Comparison of ENCODE assay signal across 8 cellular contexts in the genomic region with DNA sequence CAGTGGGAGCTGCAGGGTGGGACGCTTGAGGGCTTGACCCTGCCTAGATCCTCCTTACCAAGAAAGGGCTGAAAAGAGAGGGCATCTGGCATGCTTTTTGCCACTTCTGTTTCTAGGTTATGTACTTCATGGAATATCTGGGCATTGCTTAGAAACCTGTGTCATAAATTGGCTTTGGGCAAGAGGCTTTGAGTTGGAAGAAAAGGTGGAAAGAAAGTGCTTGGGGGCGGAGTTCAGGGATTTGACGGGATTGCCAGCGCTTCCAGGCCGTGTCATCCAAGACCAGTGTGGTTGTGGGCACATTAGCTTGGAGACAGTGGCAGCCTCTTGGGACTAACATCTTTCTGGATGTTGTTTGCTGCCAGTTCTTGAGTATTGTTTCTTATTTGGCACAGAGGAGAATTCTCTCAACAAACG. TPM values are rescaled to one million over a fixed set of nuclear protein-coding genes. Genes with fewer than 3 reads are reported as not detected.
DNase-seq lines count a peak whose midpoint lies in the region; ATAC-seq and TF ChIP-seq lines count a peak whose summit lies in the region.

No MANE protein-coding gene starts in this region.

- peaks cover 8% of the 10 kb centered on the region for H4K20me1 ChIP-seq in hepatocyte (ENCODE audit: insufficient read depth, poor library complexity, severe bottlenecking)

- TF ChIP-seq CTCF in cardiac muscle cell (IDR thresholded peaks at IDR 0.05; ENCODE audit: low read depth, low read length) = peak; percentile 13
- no peak for TF ChIP-seq CTCF in WI38 (IDR thresholded peaks at IDR 0.05; ENCODE audit: low read depth, low read length)
- no peak for TF ChIP-seq CTCF in hepatocyte (IDR thresholded peaks at IDR 0.05; ENCODE audit: poor library complexity)

- H3K9me2 ChIP-seq in hepatocyte (replicated peaks; ENCODE audit: insufficient read depth) = no peaks in the 10 kb centered on the region

- H3K27ac ChIP-seq in cardiac muscle cell (peak overlapping the region; percentile 85), hepatocyte (peak overlapping the region; percentile 83)

- DNase-seq in cardiac muscle cell (ENCODE audit: low read depth in 1 of 2, low spot score in 1 of 2) (no peak), cardiac septum (ENCODE audit: low spot score) (no peak), hepatocyte (ENCODE audit: low spot score) (no peak)
- DNase-seq in activated effector memory CD4-positive, alpha-beta T cell treated with anti-CD3 and anti-CD28 coated beads, Interleukin-2, amount 50 U/mL, for 16 hours = no peak

- no peaks in the 10 kb centered on the region for H3K4me1 ChIP-seq in cardiac muscle cell (ENCODE audit: low read depth)
- peaks cover 6% of the 10 kb centered on the region for H3K4me1 ChIP-seq in hepatocyte (ENCODE audit: insufficient read depth)
- no peaks in the 10 kb centered on the region for H3K4me1 ChIP-seq in skeletal muscle satellite cell (ENCODE audit: control insufficient read depth, insufficient read depth, low read length)

- ATAC-seq in GM19351 (IDR thresholded peaks at IDR 0.05; ENCODE audit: unreplicated experiment) = no peak
- no peak for ATAC-seq in HG03342 (IDR thresholded peaks at IDR 0.05; ENCODE audit: unreplicated experiment)

- peak overlapping the region; percentile 88 for H3K9ac ChIP-seq in skeletal muscle satellite cell (ENCODE audit: low read depth, low read length)

- H2AFZ ChIP-seq in hepatocyte = peak overlapping the region; percentile 67

- H3K4me2 ChIP-seq in hepatocyte = peak overlapping the region; percentile 76
- peak overlapping the region; percentile 80 for H3K4me2 ChIP-seq in skeletal muscle satellite cell (ENCODE audit: low read length)

- H3K4me3 ChIP-seq in cardiac muscle cell (peak overlapping the region; percentile 74), WI38 (ENCODE audit: low read depth, low read length) (peak overlapping the region; percentile 72), hepatocyte (peak overlapping the region; percentile 74), skeletal muscle satellite cell (ENCODE audit: low read length) (peak overlapping the region; percentile 97)

- H3K36me3 ChIP-seq in cardiac muscle cell (no peaks in the 10 kb centered on the region), hepatocyte (replicated peaks; ENCODE audit: insufficient read depth, low read depth) (no peaks in the 10 kb centered on the region), skeletal muscle satellite cell (ENCODE audit: insufficient read depth, low read length) (no peaks in the 10 kb centered on the region)

- H3K9me3 ChIP-seq in cardiac muscle cell (ENCODE audit: low read depth) = no peaks in the 10 kb centered on the region
- H3K9me3 ChIP-seq in hepatocyte (ENCODE audit: low read depth) = no peaks in the 10 kb centered on the region
- no peaks in the 10 kb centered on the region for H3K9me3 ChIP-seq in skeletal muscle satellite cell (replicated peaks; ENCODE audit: low read length)

- intact Hi-C loops in cardiac septum (cut with DNase I) = loop anchor here (1.0 to 5.0 kb wide), 3 partner anchors 33 to 122 kb away; partner anchors contain the start of gene ATP6V0E2

- 6% methylated on average over 6 of the region's 6 CpGs for whole genome bisulfite sequencing in hepatocyte (ENCODE audit: low lambda C conversion rate, missing lambda C conversion rate)

- H3K27me3 ChIP-seq in cardiac muscle cell = peaks cover 6% of the 10 kb centered on the region
- no peaks in the 10 kb centered on the region for H3K27me3 ChIP-seq in hepatocyte
- peaks cover 6% of the 10 kb centered on the region for H3K27me3 ChIP-seq in skeletal muscle satellite cell (ENCODE audit: control insufficient read depth, insufficient read depth, low read length)

- peaks cover 10% of the 10 kb centered on the region for H3K79me2 ChIP-seq in hepatocyte

RNA-seq across cellular contexts. Expression of gene ZNF862, which starts 0.8 kb away (rescaled TPM):
- 14.4 and 22.6 TPM in 2 replicates for total RNA-seq in cardiac muscle cell
- 8.7 and 8.9 TPM in 2 replicates for polyA plus RNA-seq in cardiac muscle cell
- total RNA-seq in cardiac septum = 12.8 TPM
- 7.9 and 9.2 TPM in 2 replicates for total RNA-seq in hepatocyte
- polyA plus RNA-seq in hepatocyte = 3.0 and 3.5 TPM in 2 replicates
- total RNA-seq in skeletal muscle satellite cell (2012; rRNA removed) = 2.4 and 5.8 TPM in 2 replicates

RNA-seq across cellular contexts. Expression of gene ATP6V0E2, which starts 34.8 kb away (rescaled TPM):
- total RNA-seq in cardiac muscle cell (132 and 220 TPM in 2 replicates), cardiac septum (80.2 TPM), hepatocyte (11.6 and 13.6 TPM in 2 replicates)
- polyA plus RNA-seq in cardiac muscle cell (115 and 116 TPM in 2 replicates), hepatocyte (25.6 and 28.1 TPM in 2 replicates)
- 11.1 and 14.2 TPM in 2 replicates for total RNA-seq in skeletal muscle satellite cell (2012; rRNA removed)
